In genomic region chr17:37710344-37710886, GRCh38 we compare ENCODE assay signal across 9 cellular contexts. TPM values are rescaled to one million over a fixed set of nuclear protein-coding genes. Genes with fewer than 3 reads are reported as not detected.
DNase-seq lines count a peak whose midpoint lies in the region; ATAC-seq and TF ChIP-seq lines count a peak whose summit lies in the region.
"Had no signal": no experiment of that assay in that cellular context is flagged by ENCODE, and none has a peak within 500 bp of the region (broad histone marks: within the 10 kb centered on the region; RNA-seq: fewer than 3 reads in every experiment).

No MANE protein-coding gene starts in this region.

- POLR2A ChIA-PET in OCI-LY7 (lab: Charles Lee) = no interaction called here

- no peaks in the 10 kb centered on the region for H3K79me2 ChIP-seq in OCI-LY7 (ENCODE audit: insufficient read depth, low read depth, low read length)

- no peak overlapping the region for H3K4me3 Mint-ChIP-seq in type B pancreatic cell

- no TSS peak for BruUV-seq in OCI-LY7 (replicated peaks; lab: Mats Ljungman, UMichigan)

- ATAC-seq in Right ventricle myocardium superior (ENCODE audit: poor library complexity) (peak; percentile 20), Right ventricle myocardium inferior (no peak), right cardiac atrium (peak; percentile 27 to 80), GM18505 (IDR thresholded peaks at IDR 0.05; ENCODE audit: unreplicated experiment) (no peak)

- TF ChIP-seq POLR2A in GM18505 (IDR thresholded peaks at IDR 0.05; ENCODE audit: borderline replicate concordance, extremely low read depth, insufficient read depth, insufficient read length) = no peak
- TF ChIP-seq POLR2A in uterus (IDR thresholded peaks at IDR 0.05) = no peak

- H3K9me3 Mint-ChIP-seq in type B pancreatic cell = no peaks in the 10 kb centered on the region

- H3K9me2 ChIP-seq in OCI-LY7 (ENCODE audit: insufficient read depth, low read length) = no peaks in the 10 kb centered on the region

- H3K36me3 ChIP-seq in OCI-LY7 (ENCODE audit: insufficient read depth, low read length) (no peaks in the 10 kb centered on the region), uterus (no peaks in the 10 kb centered on the region)
- H3K36me3 ChIP-seq: cardiac muscle cell had no signal

- H2AFZ ChIP-seq in OCI-LY7 (ENCODE audit: low read length) = no peak overlapping the region

- H3K9me3 ChIP-seq in OCI-LY7 (ENCODE audit: low read length) (no peaks in the 10 kb centered on the region), right cardiac atrium (ENCODE audit: control insufficient read depth, low read length) (no peaks in the 10 kb centered on the region), uterus (no peaks in the 10 kb centered on the region)

- TF ChIP-seq CTCF in OCI-LY7 (conservative IDR thresholded peaks at IDR 0.05; ENCODE audit: low read length) (no peak), type B pancreatic cell (conservative IDR thresholded peaks at IDR 0.05) (peak; percentile 59), uterus (IDR thresholded peaks at IDR 0.05) (no peak)

- DNase-seq in Right ventricle myocardium superior (no peak), Right ventricle myocardium inferior (ENCODE audit: missing footprints) (no peak), OCI-LY7 (ENCODE audit: low spot score) (peak; percentile 25), right cardiac atrium (peak in 2 of 3 donors; percentile 37 to 60), type B pancreatic cell (ENCODE audit: extremely low spot score, unreplicated experiment) (no peak), OCI-M2 (lab: John Stamatoyannopoulos, UW; ENCODE audit: unreplicated experiment) (no peak), uterus (no peak)

- CTCF ChIA-PET in OCI-LY7 (lab: Charles Lee; ENCODE audit: unreplicated experiment) = no interaction called here

- WGBS in right cardiac atrium = 60% methylated on average over 9 of the region's 9 CpGs

- H3K4me2 ChIP-seq in OCI-LY7 (ENCODE audit: low read length) = no peak overlapping the region

- no peaks in the 10 kb centered on the region for H3K27me3 ChIP-seq in right cardiac atrium (ENCODE audit: control insufficient read depth, insufficient read depth)
- no peaks in the 10 kb centered on the region for H3K27me3 ChIP-seq in uterus
- H3K27me3 ChIP-seq: cardiac muscle cell had no signal

- intact Hi-C loops in Right ventricle myocardium superior (cut with DNase I) = no loop called here
- intact Hi-C loops in Right ventricle myocardium inferior (cut with DNase I) = loop anchor here (10.0 kb wide), 1 partner anchor 64 kb away; no protein-coding TSS in a partner anchor
- intact Hi-C loops in OCI-LY7 (cut with micrococcal nuclease; ENCODE audit: unreplicated experiment) = no loop called here
- intact Hi-C loops in right cardiac atrium (cut with DNase I) = no loop called here
- intact Hi-C loops in uterus (cut with DNase I; ENCODE audit: low total_unique reads) = no loop called here

- H3K4me3 ChIP-seq in OCI-LY7 (ENCODE audit: low read depth, low read length, poor library complexity, severe bottlenecking) = no peak overlapping the region
- H3K4me3 ChIP-seq in right cardiac atrium (ENCODE audit: low read length) = no peak overlapping the region
- no peak overlapping the region for H3K4me3 ChIP-seq in uterus
- H3K4me3 ChIP-seq: cardiac muscle cell had no signal

- peaks cover 12% of the 10 kb centered on the region for H3K27me3 Mint-ChIP-seq in type B pancreatic cell

- H4K20me1 ChIP-seq in OCI-LY7 (ENCODE audit: insufficient read depth, low read length) = no peaks in the 10 kb centered on the region

- no peak overlapping the region for H3K27ac ChIP-seq in OCI-LY7 (ENCODE audit: low read depth, low read length, poor library complexity, severe bottlenecking)
- H3K27ac ChIP-seq in right cardiac atrium (ENCODE audit: low read length) = no peak overlapping the region
- H3K27ac ChIP-seq in uterus = no peak overlapping the region
- H3K27ac ChIP-seq: cardiac muscle cell had no signal

- peaks cover 27% of the 10 kb centered on the region for H3K4me1 Mint-ChIP-seq in type B pancreatic cell (ENCODE audit: unreplicated experiment)

- no peaks in the 10 kb centered on the region for H3K36me3 Mint-ChIP-seq in type B pancreatic cell

- H3K4me1 ChIP-seq in OCI-LY7 (ENCODE audit: insufficient read depth, low read length, poor library complexity, severe bottlenecking) = no peaks in the 10 kb centered on the region
- no peaks in the 10 kb centered on the region for H3K4me1 ChIP-seq in right cardiac atrium (ENCODE audit: control insufficient read depth, insufficient read depth, low read length)
- no peaks in the 10 kb centered on the region for H3K4me1 ChIP-seq in uterus

- H3K27ac Mint-ChIP-seq in type B pancreatic cell = peak overlapping the region; percentile 67

RNA-seq across cellular contexts. Expression of gene HNF1B, which starts 34.4 kb away (rescaled TPM):
- total RNA-seq in Right ventricle myocardium superior (not detected), Right ventricle myocardium inferior (not detected), OCI-LY7 (2022) (not detected in 2 replicates), right cardiac atrium (not detected), type B pancreatic cell (ENCODE audit: low replicate concordance) (10.6 and 19.0 TPM in 2 replicates), uterus (1 to 10 TPM in 1 of 4 donors, under 1 TPM in 1, not detected in 2; 0.29 to 1.5 TPM)
- total RNA-seq in OCI-LY7 (2014; rRNA removed; shearing (Covaris generic)) = not detected in 2 replicates
- not detected for polyA plus RNA-seq in right cardiac atrium
- total RNA-seq: cardiac muscle cell had no signal
- polyA plus RNA-seq: cardiac muscle cell had no signal

Comparison
In these comparisons a context has a peak if more than half of its experiments do, and no peak if none do; other contexts are left out.
1. ATAC-seq: peak in Right ventricle myocardium superior (single experiment) and right cardiac atrium (2 of 2); none in Right ventricle myocardium inferior (single experiment) and GM18505 (single experiment).
2. DNase-seq: peak in OCI-LY7 (single experiment) and right cardiac atrium (2 of 3); none in Right ventricle myocardium superior (single experiment), Right ventricle myocardium inferior (single experiment), type B pancreatic cell (single experiment), OCI-M2 (single experiment) and uterus (0 of 2).